In genomic region chr1:25099343-25099951, GRCh38 we compare ENCODE assay signal across 8 cellular contexts.
DNase-seq lines count a peak whose midpoint lies in the region; ATAC-seq and TF ChIP-seq lines count a peak whose summit lies in the region.

No MANE protein-coding gene starts in this region.

- no peak overlapping the region for H3K4me3 ChIP-seq in GM12865 (ENCODE audit: low read depth, low read length)

- H3K9me3 Mint-ChIP-seq in activated CD4-positive, alpha-beta memory T cell treated with anti-CD3 and anti-CD28 coated beads, Interleukin-2, amount 10 ng/mL, durations not matched to agents 7 days and 5 days = peaks cover 4% of the 10 kb centered on the region
- H3K9me3 Mint-ChIP-seq in nephron progenitor cell = peaks cover 16% of the 10 kb centered on the region

- peak overlapping the region; percentile 71 for H3K27ac Mint-ChIP-seq in activated CD4-positive, alpha-beta memory T cell treated with anti-CD3 and anti-CD28 coated beads, Interleukin-2, amount 10 ng/mL, durations not matched to agents 7 days and 5 days
- H3K27ac Mint-ChIP-seq in nephron progenitor cell = no peak overlapping the region

- peaks cover 24% of the 10 kb centered on the region for H3K27me3 Mint-ChIP-seq in activated CD4-positive, alpha-beta memory T cell treated with anti-CD3 and anti-CD28 coated beads, Interleukin-2, amount 10 ng/mL, durations not matched to agents 7 days and 5 days
- H3K27me3 Mint-ChIP-seq in nephron progenitor cell (ENCODE audit: low read depth, poor library complexity) = peaks cover 70% of the 10 kb centered on the region

- CTCF ChIA-PET in activated CD4-positive, alpha-beta memory T cell treated with anti-CD3 and anti-CD28 coated beads, Interleukin-2, amount 10 ng/mL, durations not matched to agents 7 days and 5 days (lab: Charles Lee) = interaction anchor here (0.6 to 5.0 kb wide), 18 partner anchors 11 to 684 kb away, joined by 3 to 39 read pairs (median 4); partner anchors contain the start of gene NIPAL3

- DNase-seq in GM12865 (ENCODE audit: low read depth) (peak; percentile 65), NCI-H1417 (lab: John Stamatoyannopoulos, UW) (peak; percentile 47 to 77 (median 59)), nephron progenitor cell (peak; percentile 17), GM19238 (ENCODE audit: insufficient read length, low spot score) (no peak), HuH-7.5 (ENCODE audit: low spot score) (no peak)
- peak; percentile 54 for DNase-seq in activated CD4-positive, alpha-beta memory T cell treated with anti-CD3 and anti-CD28 coated beads, Interleukin-2, amount 10 ng/mL, durations not matched to agents 7 days and 5 days
- no peak for DNase-seq in stimulated activated CD4-positive, alpha-beta T cell treated with anti-CD3 and anti-CD28 coated beads, Interleukin-12 subunit alpha, Interleukin-12 subunit beta, amount 100 ng/mL, for 4 hours

- no peak for ATAC-seq in GM19328 (IDR thresholded peaks at IDR 0.05; ENCODE audit: unreplicated experiment)

- peaks cover 10% of the 10 kb centered on the region for H3K36me3 Mint-ChIP-seq in activated CD4-positive, alpha-beta memory T cell treated with anti-CD3 and anti-CD28 coated beads, Interleukin-2, amount 10 ng/mL, durations not matched to agents 7 days and 5 days (ENCODE audit: low read depth)
- H3K36me3 Mint-ChIP-seq in nephron progenitor cell (ENCODE audit: low read depth) = no peaks in the 10 kb centered on the region

- no peak overlapping the region for H3K4me3 Mint-ChIP-seq in activated CD4-positive, alpha-beta memory T cell treated with anti-CD3 and anti-CD28 coated beads, Interleukin-2, amount 10 ng/mL, durations not matched to agents 7 days and 5 days
- no peak overlapping the region for H3K4me3 Mint-ChIP-seq in nephron progenitor cell

- H3K4me1 Mint-ChIP-seq in activated CD4-positive, alpha-beta memory T cell treated with anti-CD3 and anti-CD28 coated beads, Interleukin-2, amount 10 ng/mL, durations not matched to agents 7 days and 5 days = peaks cover 73% of the 10 kb centered on the region
- peaks cover 5% of the 10 kb centered on the region for H3K4me1 Mint-ChIP-seq in nephron progenitor cell

- no peak for TF ChIP-seq CTCF in GM12865 (IDR thresholded peaks at IDR 0.05; ENCODE audit: insufficient read depth, low read depth, low read length, missing control alignments)
- TF ChIP-seq CTCF in nephron progenitor cell (IDR thresholded peaks at IDR 0.05) = no peak

- POLR2A ChIA-PET in activated CD4-positive, alpha-beta memory T cell treated with anti-CD3 and anti-CD28 coated beads, Interleukin-2, amount 10 ng/mL, durations not matched to agents 7 days and 5 days (lab: Charles Lee) = interaction anchor here (0.7 to 4.8 kb wide), 9 partner anchors 19 to 251 kb away, joined by 3 to 52 read pairs (median 4); partner anchors contain the start of gene RUNX3

Comparison
In these comparisons a context has a peak if more than half of its experiments do, and no peak if none do; other contexts are left out.
1. DNase-seq: peak in GM12865 (single experiment), NCI-H1417 (3 of 3), activated CD4-positive, alpha-beta memory T cell treated with anti-CD3 and anti-CD28 coated beads, Interleukin-2, amount 10 ng/mL, durations not matched to agents 7 days and 5 days (single experiment) and nephron progenitor cell (single experiment); none in stimulated activated CD4-positive, alpha-beta T cell treated with anti-CD3 and anti-CD28 coated beads, Interleukin-12 subunit alpha, Interleukin-12 subunit beta, amount 100 ng/mL, for 4 hours (single experiment), GM19238 (single experiment) and HuH-7.5 (single experiment).